In genomic region chr12:52221912-52222457, GRCh38 we compare ENCODE assay signal across 8 cellular contexts. TPM values are rescaled to one million over a fixed set of nuclear protein-coding genes. Genes with fewer than 3 reads are reported as not detected.
DNase-seq lines count a peak whose midpoint lies in the region; ATAC-seq, FAIRE-seq and TF ChIP-seq lines count a peak whose summit lies in the region.

No MANE protein-coding gene starts in this region.

- no peak for FAIRE-seq in GM12891 (lab: Jason Lieb, UNC)

- intact Hi-C loops in posterior vena cava (cut with DNase I), result no loop called here

- DNase-seq in MV-4-11 (lab: John Stamatoyannopoulos, UW) (peak; percentile 47), fibroblast of gingiva (ENCODE audit: low read depth) (peak; percentile 46), posterior vena cava (ENCODE audit: low spot score) (peak; percentile 79), NCI-H510A (lab: John Stamatoyannopoulos, UW) (no peak), GM12891 (ENCODE audit: insufficient read length, low spot score) (no peak)
- peak; percentile 78 for DNase-seq in activated CD8-positive, alpha-beta memory T cell treated with anti-CD3 and anti-CD28 coated beads for 24 hours

- TF ChIP-seq POLR2A in GM12891 (IDR thresholded peaks at IDR 0.05; ENCODE audit: low read depth, low read length), result no peak

- no peak for ATAC-seq in HG03565 (IDR thresholded peaks at IDR 0.05; ENCODE audit: unreplicated experiment)

- peak; percentile 71 for TF ChIP-seq CTCF in GM12874 (IDR thresholded peaks at IDR 0.05; ENCODE audit: insufficient read depth, low read depth, low read length)

TF ChIP-seq in GM12891, 5 proteins besides CTCF, POLR2A, EP300 and RAD21:
- TF ChIP-seq POU2F2 (IDR thresholded peaks at IDR 0.05; ENCODE audit: low read depth, low read length) (no peak), TAF1 (IDR thresholded peaks at IDR 0.05; ENCODE audit: low read depth, low read length) (no peak), PAX5 (IDR thresholded peaks at IDR 0.05; ENCODE audit: insufficient read depth, low read length, severe bottlenecking) (no peak), POLR2AphosphoS5 (IDR thresholded peaks at IDR 0.05; ENCODE audit: low read depth, low read length) (no peak), SPI1 (IDR thresholded peaks at IDR 0.05; ENCODE audit: low read depth, low read length) (no peak)

RNA-seq across cellular contexts. Expression of gene KRT7, which starts 11.1 kb away (rescaled TPM):
- 1 to 10 TPM; 4.1 to 6.8 TPM for total RNA-seq in posterior vena cava
- polyA plus RNA-seq in GM12891 (2012; ENCODE audit: low read depth, missing spikeins), result 20.2 TPM

RNA-seq across cellular contexts. Expression of gene KRT80, which starts 30.2 kb away (rescaled TPM):
- under 1 TPM; 0.19 to 0.48 TPM for total RNA-seq in posterior vena cava
- not detected for polyA plus RNA-seq in GM12891 (2012; ENCODE audit: low read depth, missing spikeins)

RNA-seq across cellular contexts. Expression of gene KRT86, which starts 52.5 kb away (rescaled TPM):
- not detected for total RNA-seq in posterior vena cava
- 0.41 TPM for polyA plus RNA-seq in GM12891 (2012; ENCODE audit: low read depth, missing spikeins)

Comparison
In these comparisons a context has a peak if more than half of its experiments do, and no peak if none do; other contexts are left out.
1. DNase-seq: peak in MV-4-11 (single experiment), activated CD8-positive, alpha-beta memory T cell treated with anti-CD3 and anti-CD28 coated beads for 24 hours (single experiment), fibroblast of gingiva (single experiment) and posterior vena cava (single experiment); none in NCI-H510A (single experiment) and GM12891 (single experiment).